ENCODE assay signal across 1 cellular context in the genomic region with DNA sequence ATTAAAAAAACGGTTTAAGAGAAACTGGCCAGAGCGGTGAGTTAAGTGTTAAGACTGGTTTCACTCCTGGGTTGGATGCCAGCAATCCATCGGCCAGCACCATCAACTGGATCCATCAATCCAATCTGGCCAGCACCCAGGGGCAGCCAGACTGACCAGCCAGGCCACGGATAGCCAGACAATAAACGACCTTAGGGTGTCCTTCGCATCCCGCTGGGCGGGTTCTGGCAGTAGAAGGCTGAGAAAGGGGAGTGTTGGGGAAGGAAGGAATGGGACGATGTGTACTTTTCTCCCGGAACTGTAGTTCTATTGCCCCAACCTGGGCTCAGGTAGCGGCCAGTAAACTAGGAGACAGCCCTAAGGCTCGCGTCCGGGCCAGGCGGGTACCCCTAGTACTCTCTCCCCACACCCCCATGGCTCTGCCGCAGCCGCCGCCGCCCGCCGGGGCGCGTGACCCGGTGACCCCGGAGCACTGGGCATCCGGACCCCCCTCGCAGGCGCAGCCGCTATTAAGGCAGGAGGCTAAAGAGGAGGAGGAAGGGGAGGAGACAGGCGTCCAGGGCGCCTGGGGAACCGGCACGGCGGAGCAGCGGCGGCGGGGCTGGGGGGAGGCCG.
TF ChIP-seq lines count a peak whose summit lies in the region.

TSS of gene CASD1 (plus strand) at position 546 of the 615 bp plus-strand sequence. CDS start 276 bp downstream, outside the sequence.

TF ChIP-seq in HCT116, 20 proteins besides CTCF, POLR2A, EP300 and RAD21 (continued from another document):
- no peak for TF ChIP-seq SRF (IDR thresholded peaks at IDR 0.05; ENCODE audit: low read depth)
- TF ChIP-seq FOSL1 (IDR thresholded peaks at IDR 0.05; ENCODE audit: low read depth), result no peak
- no peak for TF ChIP-seq CBX3 (IDR thresholded peaks at IDR 0.05; ENCODE audit: low read depth)
- TF ChIP-seq YY1 (IDR thresholded peaks at IDR 0.05; ENCODE audit: extremely low read depth, insufficient replicate concordance, low read depth, low read length), result no peak
- no peak for TF ChIP-seq SP1 (IDR thresholded peaks at IDR 0.05; ENCODE audit: low read depth)
